16 cellular contexts compared by ENCODE assay signal in the genomic region with DNA sequence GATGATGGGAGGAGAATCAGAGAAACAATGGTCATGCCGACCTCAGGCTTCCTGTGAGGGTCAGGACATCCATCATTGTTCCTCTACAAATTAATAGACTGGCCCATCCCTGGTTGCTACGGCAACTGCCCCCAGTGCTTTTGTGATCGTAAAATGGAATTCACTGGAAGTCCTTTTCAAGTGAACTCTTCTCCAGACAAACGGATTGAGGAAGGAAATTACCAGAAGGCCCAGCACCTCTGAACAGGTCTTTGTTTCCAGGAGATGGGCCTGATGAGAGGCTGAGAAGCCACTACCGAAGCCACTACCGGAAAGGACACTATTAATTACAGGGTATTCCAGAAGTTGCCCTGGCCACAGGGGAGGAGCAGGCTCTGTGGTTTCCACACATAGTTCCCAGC.
A peak's percentile ranks its signal among the peaks of the same experiment; 100 is the strongest.
DNase-seq lines count a peak whose midpoint lies in the region; ATAC-seq and TF ChIP-seq lines count a peak whose summit lies in the region.
"Had no signal": no experiment of that assay in that cellular context is flagged by ENCODE, and none has a peak within 500 bp of the region (broad histone marks: within the 10 kb centered on the region; RNA-seq: fewer than 3 reads in every experiment).

No MANE protein-coding gene starts in this region.

- peak overlapping the region; percentile 17; the same call in 1 of the 2 replicates for H3K4me2 ChIP-seq in OCI-LY7 (ENCODE audit: low read length)

- H3K4me1 ChIP-seq in left ventricle myocardium inferior (peaks cover 11% of the 10 kb centered on the region), OCI-LY7 (ENCODE audit: insufficient read depth, low read length, poor library complexity, severe bottlenecking) (peaks cover 58% of the 10 kb centered on the region), iPS-18a (ENCODE audit: control insufficient read depth, low read depth, low read length) (peaks cover 32% of the 10 kb centered on the region), upper lobe of right lung (no peaks in the 10 kb centered on the region)
- H3K4me1 ChIP-seq: psoas muscle had no signal

- H3K9ac ChIP-seq in iPS-18a (ENCODE audit: low read length) = peak overlapping the region; percentile 28

- H3K27me3 ChIP-seq in left ventricle myocardium inferior (ENCODE audit: low read depth) (peaks cover 34% of the 10 kb centered on the region), iPS-18a (ENCODE audit: control insufficient read depth, insufficient read depth, low read length) (no peaks in the 10 kb centered on the region), upper lobe of right lung (peaks cover 8% of the 10 kb centered on the region)

- H3K9me3 ChIP-seq in left ventricle myocardium inferior (replicated peaks) = no peaks in the 10 kb centered on the region
- no peaks in the 10 kb centered on the region for H3K9me3 ChIP-seq in OCI-LY7 (ENCODE audit: low read length)
- H3K9me3 ChIP-seq in iPS-18a (ENCODE audit: control insufficient read depth, low read depth, low read length) = no peaks in the 10 kb centered on the region
- H3K9me3 ChIP-seq in upper lobe of right lung = no peaks in the 10 kb centered on the region
- H3K9me3 ChIP-seq: psoas muscle, SJCRH30 had no signal

- BruUV-seq in OCI-LY7 (replicated peaks; lab: Mats Ljungman, UMichigan) = no TSS peak

- H3K27ac ChIP-seq in left ventricle myocardium inferior (replicated peaks) (peak overlapping the region; percentile 19), OCI-LY7 (ENCODE audit: low read depth, low read length, poor library complexity, severe bottlenecking) (no peak overlapping the region), iPS-18a (ENCODE audit: low read length) (no peak overlapping the region), upper lobe of right lung (no peak overlapping the region)
- H3K27ac ChIP-seq: HL-60, psoas muscle, SJCRH30 had no signal

- no peaks in the 10 kb centered on the region for H3K9me2 ChIP-seq in OCI-LY7 (ENCODE audit: insufficient read depth, low read length)

- H2AFZ ChIP-seq in OCI-LY7 (ENCODE audit: low read length) = peak overlapping the region; percentile 8; the same call in 1 of the 2 replicates

- TF ChIP-seq CTCF in left ventricle myocardium inferior (IDR thresholded peaks at IDR 0.05; ENCODE audit: borderline replicate concordance) (no peak), OCI-LY7 (conservative IDR thresholded peaks at IDR 0.05; ENCODE audit: low read length) (no peak), upper lobe of right lung (IDR thresholded peaks at IDR 0.05) (no peak)

- intact Hi-C loops in left ventricle myocardium inferior (cut with micrococcal nuclease) (no loop called here), left cardiac atrium (cut with DNase I) (no loop called here), OCI-LY7 (cut with micrococcal nuclease; ENCODE audit: unreplicated experiment) (no loop called here), upper lobe of right lung (cut with DNase I) (no loop called here)

- H4K20me1 ChIP-seq in OCI-LY7 (ENCODE audit: insufficient read depth, low read length) = no peaks in the 10 kb centered on the region

- CTCF ChIA-PET in OCI-LY7 (lab: Charles Lee; ENCODE audit: unreplicated experiment) = no interaction called here

- H3K4me3 ChIP-seq in left ventricle myocardium inferior = no peak overlapping the region
- no peak overlapping the region for H3K4me3 ChIP-seq in OCI-LY7 (ENCODE audit: low read depth, low read length, poor library complexity, severe bottlenecking)
- H3K4me3 ChIP-seq in iPS-18a (ENCODE audit: low read length) = no peak overlapping the region
- no peak overlapping the region for H3K4me3 ChIP-seq in upper lobe of right lung
- H3K4me3 ChIP-seq: psoas muscle, SJCRH30 had no signal

- H3K36me3 ChIP-seq in left ventricle myocardium inferior (no peaks in the 10 kb centered on the region), OCI-LY7 (ENCODE audit: insufficient read depth, low read length) (no peaks in the 10 kb centered on the region), iPS-18a (ENCODE audit: control insufficient read depth, low read depth, low read length) (no peaks in the 10 kb centered on the region), upper lobe of right lung (no peaks in the 10 kb centered on the region)
- H3K36me3 ChIP-seq: SJCRH30 had no signal

- DNase-seq in left ventricle myocardium inferior = no peak
- no peak for DNase-seq in left cardiac atrium
- no peak for DNase-seq in OCI-LY7 (ENCODE audit: low spot score)
- DNase-seq in upper lobe of right lung = peak; percentile 7
- DNase-seq in T-helper 9 cell = no peak
- DNase-seq in NK-92 treated with Interleukin-12 subunit alpha and Interleukin-12 subunit beta, amount 100 ng/mL, for 24 hours (lab: John Stamatoyannopoulos, UW) = no peak
- DNase-seq: activated CD4-positive, CD25-positive, alpha-beta regulatory T cell treated with anti-CD3 and anti-CD28 coated beads, Interleukin-2, amount 50 U/mL, for 72 hours; hippocampal formation; NCI-H510A treated with DMSO at 0.1 percent for 48 hours; psoas muscle; stimulated activated CD4-positive, alpha-beta T cell treated with anti-CD3 and anti-CD28 coated beads, Interleukin-4, amount 100 ng/mL, for 4 hours; stimulated activated naive CD8-positive, alpha-beta T cell treated with anti-CD3 and anti-CD28 coated beads, Interleukin-15, amount 100 ng/mL, for 72 hours had no signal

- H3K79me2 ChIP-seq in OCI-LY7 (ENCODE audit: insufficient read depth, low read depth, low read length) = no peaks in the 10 kb centered on the region

- POLR2A ChIA-PET in OCI-LY7 (lab: Charles Lee) = no interaction called here

- no peak for ATAC-seq in left cardiac atrium
- no peak for ATAC-seq in upper lobe of right lung
- no peak for ATAC-seq in GM18511 (IDR thresholded peaks at IDR 0.05; ENCODE audit: unreplicated experiment)
- ATAC-seq: psoas muscle; stimulated activated naive CD8-positive, alpha-beta T cell treated with anti-CD3 and anti-CD28 coated beads, Interleukin-15, amount 100 ng/mL, for 72 hours had no signal
